21 cellular contexts compared by ENCODE assay signal in the genomic region with DNA sequence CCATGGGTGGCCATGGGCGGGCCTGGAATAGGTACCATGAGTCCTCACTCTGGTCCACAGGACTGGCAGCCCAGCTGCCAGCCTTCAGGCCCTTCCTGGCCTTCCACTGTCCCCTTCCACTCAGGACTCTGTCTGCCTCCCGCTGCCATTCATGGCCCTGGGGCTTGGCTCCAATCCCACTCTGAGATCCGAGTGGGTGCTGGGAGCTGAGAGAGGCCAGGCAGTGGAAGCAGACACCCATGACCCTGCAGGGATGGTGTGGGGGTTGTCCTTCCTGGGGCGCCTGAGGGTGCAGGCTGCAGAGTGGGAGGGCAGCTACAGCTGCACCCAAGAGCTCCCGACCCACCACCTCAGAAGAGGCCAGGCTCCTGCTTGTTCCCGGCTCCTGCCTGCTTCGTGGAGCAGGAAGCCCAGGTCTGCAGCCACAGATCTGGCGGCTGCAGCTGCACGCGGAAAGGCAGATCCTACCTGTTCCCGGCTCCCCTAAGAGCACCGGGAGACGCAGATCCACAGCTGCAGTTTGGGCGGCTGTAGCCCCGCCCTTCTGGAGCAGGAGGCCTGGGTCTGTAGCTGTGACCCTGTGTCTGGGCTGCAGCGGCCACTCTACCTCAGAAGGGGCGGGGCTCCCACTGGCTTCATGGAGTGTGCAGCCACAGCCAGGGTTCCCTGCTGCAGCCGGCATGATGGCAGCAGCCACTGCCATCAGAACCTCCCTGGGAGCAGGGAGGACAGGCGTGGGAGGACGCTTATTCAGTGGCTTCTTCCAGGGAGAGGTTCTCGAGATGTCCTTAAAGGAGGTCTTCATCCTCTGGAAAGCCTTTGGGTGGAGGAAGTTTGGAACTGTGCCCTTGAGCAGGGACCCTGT. TPM values are rescaled to one million over a fixed set of nuclear protein-coding genes. Genes with fewer than 3 reads are reported as not detected.
DNase-seq lines count a peak whose midpoint lies in the region; ATAC-seq, FAIRE-seq and TF ChIP-seq lines count a peak whose summit lies in the region.
"Had no signal": no experiment of that assay in that cellular context is flagged by ENCODE, and none has a peak within 500 bp of the region (broad histone marks: within the 10 kb centered on the region; RNA-seq: fewer than 3 reads in every experiment).

No MANE protein-coding gene starts in this region.

- H3K4me3 ChIP-seq in K562, result no peak overlapping the region
- no peak overlapping the region for H3K4me3 ChIP-seq in neuronal stem cell (ENCODE audit: low read length in 2 of 2)
- no peak overlapping the region for H3K4me3 ChIP-seq in left lung

- peaks cover 0 to 2% of the 10 kb centered on the region in 2 donors for H3K4me1 Mint-ChIP-seq in natural killer cell treated with Interleukin-12 subunit alpha and Interleukin-12 subunit beta and Interleukin-15 and Interleukin-18, amount 100 ng/mL, for 72 hours (ENCODE audit: low read depth in 2 of 2)
- no peaks in the 10 kb centered on the region for H3K4me1 Mint-ChIP-seq in natural killer cell

- H3K4ac ChIP-seq in neuronal stem cell (ENCODE audit: low read length), result no peak overlapping the region

- no peak for FAIRE-seq in K562 (lab: Jason Lieb, UNC)
- FAIRE-seq: GM12892, RCC 7860 had no signal

- H3K4me3 Mint-ChIP-seq in natural killer cell treated with Interleukin-12 subunit alpha and Interleukin-12 subunit beta and Interleukin-15 and Interleukin-18, amount 100 ng/mL, for 72 hours, result no peak overlapping the region
- H3K4me3 Mint-ChIP-seq in natural killer cell, result no peak overlapping the region
- H3K4me3 Mint-ChIP-seq: CD14-positive monocyte had no signal

- H3K9me3 ChIP-seq in K562 (replicated peaks; ENCODE audit: control insufficient read depth, insufficient read depth, low read depth, low read length) (no peaks in the 10 kb centered on the region; the same call in 1 of the 2 replicates), neuronal stem cell (replicated peaks in 1 of 2; ENCODE audit: control insufficient read depth in 2 of 2, insufficient read depth in 1 of 2, low read depth in 1 of 2, low read length in 2 of 2) (peaks cover 0 to 7% of the 10 kb centered on the region in 2 donors), left lung (peaks cover 0 to 3% of the 10 kb centered on the region in 2 donors)

- H3K27ac ChIP-seq in K562 (ENCODE audit: extremely low read depth, low read depth, low read length) (no peak overlapping the region), neuronal stem cell (replicated peaks; ENCODE audit: low read length) (no peak overlapping the region), left lung (no peak overlapping the region)
- H3K27ac ChIP-seq: KMS-11 had no signal

- BruUV-seq in K562 (replicated peaks; lab: Mats Ljungman, UMichigan), result no TSS peak

- no peak for TF ChIP-seq RAD21 in K562 (CRISPR knock-in tag; conservative IDR thresholded peaks at IDR 0.05 in 1 of 2, IDR thresholded peaks at IDR 0.05 in 1 of 2)

- no peak overlapping the region for H4K8ac ChIP-seq in neuronal stem cell (ENCODE audit: low read depth, low read length)

- in situ Hi-C loops in K562 (cut with MboI), result no loop called here

- no peak overlapping the region for H3K23ac ChIP-seq in neuronal stem cell (ENCODE audit: low read depth, low read length, poor library complexity)

- H3K27ac Mint-ChIP-seq in natural killer cell treated with Interleukin-12 subunit alpha and Interleukin-12 subunit beta and Interleukin-15 and Interleukin-18, amount 100 ng/mL, for 72 hours, result no peak overlapping the region
- no peak overlapping the region for H3K27ac Mint-ChIP-seq in natural killer cell

- intact Hi-C loops in natural killer cell (cut with micrococcal nuclease) (no loop called here), K562 (cut with micrococcal nuclease) (no loop called here), left lung (cut with DNase I) (loop anchor here in 1 of 2 donors (10.0 kb wide), 1 partner anchor 154 kb away; no protein-coding TSS in a partner anchor)

- no peak overlapping the region for H4K91ac ChIP-seq in neuronal stem cell (ENCODE audit: low read depth, low read length, poor library complexity)

- TF ChIP-seq CTCF in natural killer cell (IDR thresholded peaks at IDR 0.05) (no peak), K562 (IDR thresholded peaks at IDR 0.05 in 2 of 3, conservative IDR thresholded peaks at IDR 0.05 in 1 of 3; ENCODE audit: insufficient read depth in 2 of 3, low read depth in 1 of 3, low read length in 3 of 3) (no peak), left lung (IDR thresholded peaks at IDR 0.05) (no peak)

- no peaks in the 10 kb centered on the region for H3K9me1 ChIP-seq in K562 (ENCODE audit: control insufficient read depth, insufficient read depth, low read length)

- peaks cover 87% of the 10 kb centered on the region; the same call in 2 of the 3 replicates for H3K36me3 ChIP-seq in K562 (ENCODE audit: control insufficient read depth, insufficient read depth, low read length)
- H3K36me3 ChIP-seq in neuronal stem cell (replicated peaks in 1 of 2; ENCODE audit: control insufficient read depth in 2 of 2, insufficient read depth in 2 of 2, low read length in 2 of 2), result peaks cover 18 to 88% of the 10 kb centered on the region in 2 donors
- H3K36me3 ChIP-seq in left lung, result peaks cover 0 to 96% of the 10 kb centered on the region in 2 donors

- H3K36me3 Mint-ChIP-seq in natural killer cell treated with Interleukin-12 subunit alpha and Interleukin-12 subunit beta and Interleukin-15 and Interleukin-18, amount 100 ng/mL, for 72 hours, result peaks cover 18% of the 10 kb centered on the region
- peaks cover 11% of the 10 kb centered on the region for H3K36me3 Mint-ChIP-seq in natural killer cell

- H2BK15ac ChIP-seq in neuronal stem cell (ENCODE audit: low read length), result no peak overlapping the region

- no peak overlapping the region for H2AK5ac ChIP-seq in neuronal stem cell (ENCODE audit: low read depth, low read length)

- no peak for TF ChIP-seq POLR2A in K562 (conservative IDR thresholded peaks at IDR 0.05)

- no peak overlapping the region for H2BK12ac ChIP-seq in neuronal stem cell (ENCODE audit: low read length)

- H2BK5ac ChIP-seq in neuronal stem cell (ENCODE audit: low read length), result no peak overlapping the region

- CTCF ChIA-PET in K562 (lab: Yijun Ruan, JAX; ENCODE audit: low intra/inter-chr PET ratio), result no interaction called here

- H3K79me2 ChIP-seq in K562 (ENCODE audit: control insufficient read depth, insufficient read depth, low read length), result no peaks in the 10 kb centered on the region

- no peak overlapping the region for H2BK120ac ChIP-seq in neuronal stem cell (ENCODE audit: low read depth, low read length)

- H3K27me3 Mint-ChIP-seq in natural killer cell treated with Interleukin-12 subunit alpha and Interleukin-12 subunit beta and Interleukin-15 and Interleukin-18, amount 100 ng/mL, for 72 hours, result no peaks in the 10 kb centered on the region
- H3K27me3 Mint-ChIP-seq in natural killer cell (ENCODE audit: low read depth in 2 of 2), result no peaks in the 10 kb centered on the region

- no peak overlapping the region for H3K18ac ChIP-seq in neuronal stem cell (ENCODE audit: low read length)

- H3K14ac ChIP-seq in neuronal stem cell (ENCODE audit: low read length), result no peak overlapping the region

- no peak overlapping the region for H2AFZ ChIP-seq in K562 (ENCODE audit: low read depth, low read length)
- no peak overlapping the region for H2AFZ ChIP-seq in neuronal stem cell (ENCODE audit: low read length)

- WGBS in K562 (ENCODE audit: insufficient coverage, low coverage, missing lambda C conversion rate), result 88% methylated on average over 19 of the region's 21 CpGs
- WGBS in neuronal stem cell (ENCODE audit: extremely low coverage in 2 of 2, insufficient read length in 2 of 2, insufficient replicate concordance in 1 of 2), 2 donors, result no CpG with 5 or more reads among the region's 21 CpGs

- TF ChIP-seq EP300 in K562 (IDR thresholded peaks at IDR 0.05; ENCODE audit: low read length), result no peak

- ATAC-seq in natural killer cell treated with Interleukin-12 subunit alpha and Interleukin-12 subunit beta and Interleukin-15 and Interleukin-18, amount 100 ng/mL, for 72 hours, result peak in 1 of 2 donors; percentile 5
- no peak for ATAC-seq in natural killer cell
- ATAC-seq in K562, result no peak
- no peak for ATAC-seq in left lung
- no peak for ATAC-seq in GM18511 (IDR thresholded peaks at IDR 0.05; ENCODE audit: unreplicated experiment)

- H3K27me3 ChIP-seq in K562 (ENCODE audit: control insufficient read depth in 2 of 2, insufficient read depth in 2 of 2, low read length in 2 of 2) (no peaks in the 10 kb centered on the region), neuronal stem cell (ENCODE audit: control insufficient read depth in 3 of 3, insufficient read depth in 3 of 3, low read depth in 1 of 3, low read length in 3 of 3) (no peaks in the 10 kb centered on the region), left lung (no peaks in the 10 kb centered on the region)

- H3K4me1 ChIP-seq in K562 (replicated peaks in 1 of 2; ENCODE audit: control insufficient read depth in 2 of 2, insufficient read depth in 2 of 2, low read length in 2 of 2) (peaks cover 0 to 5% of the 10 kb centered on the region in 2 experiments; a peak in 1 of 5 replicates), neuronal stem cell (ENCODE audit: control insufficient read depth in 2 of 2, insufficient read depth in 1 of 2, low read depth in 1 of 2, low read length in 2 of 2) (no peaks in the 10 kb centered on the region), left lung (peaks cover 11 to 20% of the 10 kb centered on the region in 2 donors)

- no peak overlapping the region; a peak in 1 of 4 replicates for H3K9ac ChIP-seq in K562 (ENCODE audit: insufficient read depth in 1 of 2, low read depth in 2 of 2, low read length in 2 of 2)
- H3K9ac ChIP-seq in neuronal stem cell (ENCODE audit: low read depth, low read length, poor library complexity), result peak overlapping the region; percentile 50
- H3K9ac ChIP-seq: KMS-11 had no signal

- H3K4me2 ChIP-seq in K562 (ENCODE audit: insufficient read depth, low read length) (no peak overlapping the region), neuronal stem cell (ENCODE audit: insufficient read depth, low read length, poor library complexity, severe bottlenecking) (no peak overlapping the region)
- H3K4me2 ChIP-seq: KMS-11 had no signal

- H3K79me1 ChIP-seq in neuronal stem cell (ENCODE audit: low read depth, low read length), result peaks cover 1% of the 10 kb centered on the region

- H4K20me1 ChIP-seq in K562 (replicated peaks; ENCODE audit: control insufficient read depth, insufficient read depth, low read length), result no peaks in the 10 kb centered on the region

- peak; percentile 51 for DNase-seq in natural killer cell treated with Interleukin-12 subunit alpha and Interleukin-12 subunit beta and Interleukin-15 and Interleukin-18, amount 100 ng/mL, for 72 hours (ENCODE audit: low spot score)
- DNase-seq in natural killer cell, result no peak
- DNase-seq in K562 (ENCODE audit: extremely low read depth in 1 of 4, low spot score in 3 of 4), result no peak
- DNase-seq in neuronal stem cell (ENCODE audit: low spot score), result no peak
- no peak for DNase-seq in left lung
- DNase-seq in activated effector memory CD4-positive, alpha-beta T cell treated with anti-CD3 and anti-CD28 coated beads, Interleukin-2, amount 50 U/mL, for 16 hours, result no peak
- DNase-seq: COR-L47, GOT3, NCI-H1092, NCI-H2107, NCI-H226, NCI-H524 treated with DMSO at 0.1 percent for 48 hours, SIG-M5 had no signal

- POLR2A ChIA-PET in K562 (lab: Yijun Ruan, JAX), result no interaction called here

- no peaks in the 10 kb centered on the region for H3K9me3 Mint-ChIP-seq in natural killer cell treated with Interleukin-12 subunit alpha and Interleukin-12 subunit beta and Interleukin-15 and Interleukin-18, amount 100 ng/mL, for 72 hours
- H3K9me3 Mint-ChIP-seq in natural killer cell, result no peaks in the 10 kb centered on the region

RNA-seq across cellular contexts. Expression of a gene that starts 27.5 kb away (rescaled TPM):
- 10 to 100 TPM; 32.8 to 62.9 TPM for total RNA-seq in natural killer cell treated with Interleukin-12 subunit alpha and Interleukin-12 subunit beta and Interleukin-15 and Interleukin-18, amount 100 ng/mL, for 72 hours
- total RNA-seq in natural killer cell (10 to 100 TPM; 31.5 to 52.3 (median 48.5) TPM), K562 (2014; rRNA removed) (12.5 and 15.9 TPM in 2 replicates), K562 (2014; rRNA removed; fragmentation: Illumina TruSeq; extraction: Trizol) (8.3 and 11.7 TPM in 2 replicates), K562 (2015; rRNA removed; fragmentation: Illumina TruSeq; extraction: Trizol) (11.6 and 14.5 TPM in 2 replicates), K562 (2021) (24.8 and 28.9 TPM in 2 replicates), left lung (10 to 100 TPM; 19.4 to 30.4 TPM)
- total RNA-seq in K562 (2011; cell fraction: chromatin; rRNA removed; ENCODE audit: low replicate concordance), result 109 and 159 TPM in 2 replicates
- total RNA-seq in K562 (2011; cell fraction: nucleolus; rRNA removed), result 75.3 and 75.5 TPM in 2 replicates
- total RNA-seq in K562 (2011; cell fraction: nucleoplasm; rRNA removed), result 61.4 and 66.5 TPM in 2 replicates
- polyA plus RNA-seq in K562 (2011; rRNA removed) (14.5 and 21.1 TPM in 2 replicates), K562 (2014; fragmentation: Illumina TruSeq; extraction: Trizol) (18.8 and 20.7 TPM in 2 replicates), K562 (2014; fragmentation: Nextera tagmentation; extraction: Ambion mirVana) (1 to 10 TPM; 1.6 to 1.8 TPM), K562 (2014; rRNA removed) (16.3 and 18.6 TPM in 2 replicates)
- polyA plus RNA-seq in K562 (2011; cell fraction: cytosol; rRNA removed), result 8.1 and 11.3 TPM in 2 replicates
- polyA plus RNA-seq in K562 (2011; cell fraction: nucleus; rRNA removed), result 61.4 and 78.3 TPM in 2 replicates
- polyA plus RNA-seq in K562 (2012), result 10.6 and 12.2 TPM in 2 replicates
- polyA minus RNA-seq in K562 (2011; rRNA and poly(A)+ RNA removed), result 14.0 and 15.0 TPM in 2 replicates
- polyA minus RNA-seq in K562 (2011; cell fraction: cytosol; rRNA and poly(A)+ RNA removed), result 10.6 and 14.2 TPM in 2 replicates
- polyA minus RNA-seq in K562 (2011; cell fraction: nucleus; rRNA and poly(A)+ RNA removed), result 30.6 and 45.2 TPM in 2 replicates
- 7.8 TPM for polyA plus RNA-seq in neuronal stem cell (2013, experiment 1 of 2)
- 7.6 TPM for polyA plus RNA-seq in neuronal stem cell (2013, experiment 2 of 2)

RNA-seq across cellular contexts. Expression of a gene that starts 27.6 kb away (rescaled TPM):
- total RNA-seq in natural killer cell treated with Interleukin-12 subunit alpha and Interleukin-12 subunit beta and Interleukin-15 and Interleukin-18, amount 100 ng/mL, for 72 hours, result 100 to 1,000 TPM in 1 of 2 donors, 10 to 100 TPM in 1; 57.6 to 108 TPM
- total RNA-seq in natural killer cell (10 to 100 TPM; 39.0 to 47.4 (median 40.3) TPM), K562 (2014; rRNA removed) (254 and 255 TPM in 2 replicates), K562 (2014; rRNA removed; fragmentation: Illumina TruSeq; extraction: Trizol) (196 and 207 TPM in 2 replicates), K562 (2015; rRNA removed; fragmentation: Illumina TruSeq; extraction: Trizol) (207 and 219 TPM in 2 replicates), K562 (2021) (201 and 238 TPM in 2 replicates), left lung (10 to 100 TPM; 32.4 to 38.9 TPM)
- total RNA-seq in K562 (2011; cell fraction: chromatin; rRNA removed; ENCODE audit: low replicate concordance), result 59.2 and 99.2 TPM in 2 replicates
- 79.2 and 104 TPM in 2 replicates for total RNA-seq in K562 (2011; cell fraction: nucleolus; rRNA removed)
- total RNA-seq in K562 (2011; cell fraction: nucleoplasm; rRNA removed), result 83.7 and 85.4 TPM in 2 replicates
- polyA plus RNA-seq in K562 (2011; rRNA removed) (194 and 232 TPM in 2 replicates), K562 (2014; fragmentation: Illumina TruSeq; extraction: Trizol) (203 and 210 TPM in 2 replicates), K562 (2014; fragmentation: Nextera tagmentation; extraction: Ambion mirVana) (100 to 1,000 TPM; 448 to 618 TPM), K562 (2014; rRNA removed) (328 and 364 TPM in 2 replicates)
- polyA plus RNA-seq in K562 (2011; cell fraction: cytosol; rRNA removed), result 126 and 191 TPM in 2 replicates
- polyA plus RNA-seq in K562 (2011; cell fraction: nucleus; rRNA removed), result 88.4 and 93.3 TPM in 2 replicates
- 124 and 195 TPM in 2 replicates for polyA plus RNA-seq in K562 (2012)
- polyA minus RNA-seq in K562 (2011; rRNA and poly(A)+ RNA removed), result 76.5 and 99.7 TPM in 2 replicates
- polyA minus RNA-seq in K562 (2011; cell fraction: cytosol; rRNA and poly(A)+ RNA removed), result 47.3 and 49.9 TPM in 2 replicates
- 40.5 and 55.1 TPM in 2 replicates for polyA minus RNA-seq in K562 (2011; cell fraction: nucleus; rRNA and poly(A)+ RNA removed)
- polyA plus RNA-seq in neuronal stem cell (2013, experiment 1 of 2), result 72.9 TPM
- polyA plus RNA-seq in neuronal stem cell (2013, experiment 2 of 2), result 67.6 TPM

RNA-seq across cellular contexts. Expression of a gene that starts 49.6 kb away (rescaled TPM):
- total RNA-seq in natural killer cell treated with Interleukin-12 subunit alpha and Interleukin-12 subunit beta and Interleukin-15 and Interleukin-18, amount 100 ng/mL, for 72 hours, result not detected
- total RNA-seq in natural killer cell (not detected), K562 (2014; rRNA removed) (not detected in 2 replicates), K562 (2014; rRNA removed; fragmentation: Illumina TruSeq; extraction: Trizol) (not detected in 2 replicates), K562 (2015; rRNA removed; fragmentation: Illumina TruSeq; extraction: Trizol) (not detected in 2 replicates), K562 (2021) (not detected in 2 replicates), left lung (not detected)
- not detected in 2 replicates for total RNA-seq in K562 (2011; cell fraction: chromatin; rRNA removed; ENCODE audit: low replicate concordance)
- not detected in 2 replicates for total RNA-seq in K562 (2011; cell fraction: nucleolus; rRNA removed)
- not detected in 2 replicates for total RNA-seq in K562 (2011; cell fraction: nucleoplasm; rRNA removed)
- polyA plus RNA-seq in K562 (2011; rRNA removed) (not detected in 2 replicates), K562 (2014; fragmentation: Illumina TruSeq; extraction: Trizol) (not detected in 2 replicates), K562 (2014; fragmentation: Nextera tagmentation; extraction: Ambion mirVana) (not detected), K562 (2014; rRNA removed) (not detected in 2 replicates)
- not detected in 2 replicates for polyA plus RNA-seq in K562 (2011; cell fraction: cytosol; rRNA removed)
- not detected in 2 replicates for polyA plus RNA-seq in K562 (2011; cell fraction: nucleus; rRNA removed)
- not detected in 2 replicates for polyA plus RNA-seq in K562 (2012)
- not detected in 2 replicates for polyA minus RNA-seq in K562 (2011; rRNA and poly(A)+ RNA removed)
- polyA minus RNA-seq in K562 (2011; cell fraction: cytosol; rRNA and poly(A)+ RNA removed), result not detected in 2 replicates
- polyA minus RNA-seq in K562 (2011; cell fraction: nucleus; rRNA and poly(A)+ RNA removed), result not detected in 2 replicates
- 0.04 TPM for polyA plus RNA-seq in neuronal stem cell (2013, experiment 1 of 2)
- not detected for polyA plus RNA-seq in neuronal stem cell (2013, experiment 2 of 2)
- total RNA-seq: A673, Daoy, M059J had no signal
- polyA plus RNA-seq: CD14-positive monocyte had no signal
